Comparison of ENCODE assay signal across 25 cellular contexts in genomic region chr13:99896712-99897440, GRCh38.
A peak's percentile ranks its signal among the peaks of the same experiment; 100 is the strongest.
DNase-seq lines count a peak whose midpoint lies in the region; ATAC-seq and TF ChIP-seq lines count a peak whose summit lies in the region.
"Had no signal": no experiment of that assay in that cellular context is flagged by ENCODE, and none has a peak within 500 bp of the region (broad histone marks: within the 10 kb centered on the region; RNA-seq: fewer than 3 reads in every experiment).

No MANE protein-coding gene starts in this region.

- TF ChIP-seq CTCF in sigmoid colon (IDR thresholded peaks at IDR 0.05): no peak

- intact Hi-C loops in sigmoid colon (cut with DNase I): no loop called here

- peaks cover 0 to 18% (median 13%) of the 10 kb centered on the region in 4 donors for H3K4me1 ChIP-seq in sigmoid colon

- no peaks in the 10 kb centered on the region for H3K9me3 Mint-ChIP-seq in activated naive CD4-positive, alpha-beta T cell treated with anti-CD3 and anti-CD28 coated beads, Interleukin-2, amount 50 U/mL, for 24 hours
- no peaks in the 10 kb centered on the region for H3K9me3 Mint-ChIP-seq in activated naive CD8-positive, alpha-beta T cell treated with anti-CD3 and anti-CD28 coated beads, Interleukin-2, amount 50 U/mL, for 24 hours
- H3K9me3 Mint-ChIP-seq: activated CD4-positive, alpha-beta T cell treated with anti-CD3 and anti-CD28 coated beads, Interleukin-2, amount 10 ng/mL, durations not matched to agents 24 days and 14 days had no signal

- peak overlapping the region; percentile 45 for H3K4me3 Mint-ChIP-seq in activated naive CD4-positive, alpha-beta T cell treated with anti-CD3 and anti-CD28 coated beads, Interleukin-2, amount 50 U/mL, for 24 hours
- H3K4me3 Mint-ChIP-seq in activated naive CD8-positive, alpha-beta T cell treated with anti-CD3 and anti-CD28 coated beads, Interleukin-2, amount 50 U/mL, for 24 hours: peak overlapping the region; percentile 12
- H3K4me3 Mint-ChIP-seq: activated CD4-positive, alpha-beta T cell treated with anti-CD3 and anti-CD28 coated beads, Interleukin-2, amount 10 ng/mL, durations not matched to agents 24 days and 14 days had no signal

- H3K27ac ChIP-seq in layer of hippocampus (ENCODE audit: low read depth, low read length) (peak overlapping the region; percentile 63), sigmoid colon (no peak overlapping the region)
- H3K27ac ChIP-seq: brain microvascular endothelial cell, epithelial cell of prostate, GM23248, hepatocyte, HL-60, testis, WERI-Rb-1 had no signal

- H3K27me3 Mint-ChIP-seq in activated naive CD4-positive, alpha-beta T cell treated with anti-CD3 and anti-CD28 coated beads, Interleukin-2, amount 50 U/mL, for 24 hours: peaks cover 42% of the 10 kb centered on the region
- peaks cover 63% of the 10 kb centered on the region for H3K27me3 Mint-ChIP-seq in activated naive CD8-positive, alpha-beta T cell treated with anti-CD3 and anti-CD28 coated beads, Interleukin-2, amount 50 U/mL, for 24 hours

- H3K27me3 ChIP-seq in layer of hippocampus (ENCODE audit: control insufficient read depth, insufficient read depth, low read length) (peaks cover 17% of the 10 kb centered on the region), sigmoid colon (peaks cover 19 to 79% (median 39%) of the 10 kb centered on the region in 3 donors)
- H3K27me3 ChIP-seq: testis had no signal

- peaks cover 5% of the 10 kb centered on the region for H3K4me1 Mint-ChIP-seq in activated naive CD4-positive, alpha-beta T cell treated with anti-CD3 and anti-CD28 coated beads, Interleukin-2, amount 50 U/mL, for 24 hours
- peaks cover 12% of the 10 kb centered on the region for H3K4me1 Mint-ChIP-seq in activated naive CD8-positive, alpha-beta T cell treated with anti-CD3 and anti-CD28 coated beads, Interleukin-2, amount 50 U/mL, for 24 hours

- no peaks in the 10 kb centered on the region for H3K36me3 ChIP-seq in sigmoid colon
- H3K36me3 ChIP-seq: brain microvascular endothelial cell, WERI-Rb-1 had no signal

- 91% methylated on average over 11 of the region's 11 CpGs for WGBS in sigmoid colon, 2 donors

- no peak overlapping the region for H3K27ac Mint-ChIP-seq in activated naive CD4-positive, alpha-beta T cell treated with anti-CD3 and anti-CD28 coated beads, Interleukin-2, amount 50 U/mL, for 24 hours
- no peak overlapping the region for H3K27ac Mint-ChIP-seq in activated naive CD8-positive, alpha-beta T cell treated with anti-CD3 and anti-CD28 coated beads, Interleukin-2, amount 50 U/mL, for 24 hours
- H3K27ac Mint-ChIP-seq: activated CD4-positive, alpha-beta T cell treated with anti-CD3 and anti-CD28 coated beads, Interleukin-2, amount 10 ng/mL, durations not matched to agents 24 days and 14 days had no signal

- ATAC-seq in activated naive CD8-positive, alpha-beta T cell treated with anti-CD3 and anti-CD28 coated beads, Interleukin-2, amount 50 U/mL, for 24 hours: no peak
- ATAC-seq in HG02763 (IDR thresholded peaks at IDR 0.05; ENCODE audit: unreplicated experiment): no peak

- TF ChIP-seq EP300 in sigmoid colon (IDR thresholded peaks at IDR 0.05): no peak

- no peaks in the 10 kb centered on the region for H3K36me3 Mint-ChIP-seq in activated naive CD4-positive, alpha-beta T cell treated with anti-CD3 and anti-CD28 coated beads, Interleukin-2, amount 50 U/mL, for 24 hours
- H3K36me3 Mint-ChIP-seq in activated naive CD8-positive, alpha-beta T cell treated with anti-CD3 and anti-CD28 coated beads, Interleukin-2, amount 50 U/mL, for 24 hours (ENCODE audit: low read depth): no peaks in the 10 kb centered on the region

- no peak for TF ChIP-seq POLR2A in sigmoid colon (IDR thresholded peaks at IDR 0.05)

- no peak for DNase-seq in activated naive CD4-positive, alpha-beta T cell (lab: John Stamatoyannopoulos, UW)
- no peak for DNase-seq in activated naive CD8-positive, alpha-beta T cell treated with anti-CD3 and anti-CD28 coated beads, Interleukin-2, amount 50 U/mL, for 24 hours
- DNase-seq in islet precursor cell (no peak), sigmoid colon (no peak), DMS 273 treated with DMSO at 0.1 percent for 48 hours (lab: John Stamatoyannopoulos, UW) (no peak)
- DNase-seq: activated CD4-positive, alpha-beta T cell treated with anti-CD3 and anti-CD28 coated beads, Interleukin-2, amount 10 ng/mL, durations not matched to agents 24 days and 14 days; activated CD8-positive, alpha-beta memory T cell treated with anti-CD3 and anti-CD28 coated beads for 24 hours; brain microvascular endothelial cell; effector CD4-positive, alpha-beta T cell; GM23248; KG1; mammary epithelial cell; NCI-H1105; NCI-H187; NCI-H2171 treated with DMSO at 0.1 percent for 48 hours; NCI-H510A treated with DMSO at 0.1 percent for 48 hours; testis; WERI-Rb-1 had no signal

- no peak overlapping the region for H3K4me3 ChIP-seq in sigmoid colon
- H3K4me3 ChIP-seq: GM23248, hepatocyte, smooth muscle cell, testis had no signal

- H3K9me3 ChIP-seq in sigmoid colon: no peaks in the 10 kb centered on the region
- H3K9me3 ChIP-seq: testis had no signal
